1 cellular context compared by ENCODE assay signal in genomic region chr1:77926561-77927357, GRCh38.
TF ChIP-seq lines count a peak whose summit lies in the region.

No MANE protein-coding gene starts in this region.

TF ChIP-seq in K562, 482 proteins besides CTCF, POLR2A, EP300 and RAD21:
- TF ChIP-seq L3MBTL2 (IDR thresholded peaks at IDR 0.05) (peak; percentile 42; the same call in 1 of the 2 replicates), CEBPG (CRISPR knock-in tag; IDR thresholded peaks at IDR 0.05) (no peak), CEBPG (tag; conservative IDR thresholded peaks at IDR 0.05 in 1 of 2, IDR thresholded peaks at IDR 0.05 in 1 of 2) (peak; percentile 68 to 71), ATF3 (IDR thresholded peaks at IDR 0.05) (peak; percentile 37; the same call in 1 of the 2 replicates), ATF3 (CRISPR knock-in tag; conservative IDR thresholded peaks at IDR 0.05) (no peak), ELK3 (CRISPR knock-in tag; IDR thresholded peaks at IDR 0.05) (no peak), ZNF512 (tag; IDR thresholded peaks at IDR 0.05) (0 out of 2 replicates have a peak, but pooled peaks have one; percentile 45), PML (IDR thresholded peaks at IDR 0.05; ENCODE audit: low read length) (no peak)
TF ChIP-seq in K562: peak in this region for 4.
